Comparison of ENCODE assay signal across 22 cellular contexts in genomic region chr4:126956192-126956897, GRCh38.
"Had no signal": no experiment of that assay in that cellular context is flagged by ENCODE, and none has a peak within 500 bp of the region (broad histone marks: within the 10 kb centered on the region; RNA-seq: fewer than 3 reads in every experiment).

No MANE protein-coding gene starts in this region.

- H3K9me3 ChIP-seq: ascending aorta, colonic mucosa, tibial artery, uterus had no signal

- DNase-seq: activated CD4-positive, alpha-beta T cell treated with anti-CD3 and anti-CD28 coated beads, Interleukin-2, amount 50 U/mL, for 1 hour; activated CD8-positive, alpha-beta memory T cell treated with anti-CD3 and anti-CD28 coated beads, Interleukin-2, amount 50 U/mL, for 4 hours; activated naive CD4-positive, alpha-beta T cell treated with anti-CD3 and anti-CD28 coated beads, Interleukin-2, amount 10 ng/mL, durations not matched to agents 7 days and 5 days; activated T-cell treated with anti-CD3 and anti-CD28 coated beads, Interleukin-2, amount 50 U/mL, for 4 hours; colonic mucosa; endodermal cell; foreskin fibroblast; nucleus accumbens; stimulated activated CD4-positive, alpha-beta T cell treated with anti-CD3 and anti-CD28 coated beads, Interleukin-2, amount 100 ng/mL, for 24 hours; stimulated activated naive CD4-positive, alpha-beta T cell treated with Interleukin-2 at 50 U/mL for 16 hours; T1000; uterus had no signal

- H3K4me3 Mint-ChIP-seq: activated naive CD4-positive, alpha-beta T cell treated with anti-CD3 and anti-CD28 coated beads, Interleukin-2, amount 10 ng/mL, durations not matched to agents 7 days and 5 days; activated T-cell treated with anti-CD3 and anti-CD28 coated beads, Interleukin-2, amount 50 U/mL, for 4 hours; central memory CD8-positive, alpha-beta T cell; endodermal cell; mesothelial cell of epicardium; natural killer cell treated with Interleukin-12 subunit alpha and Interleukin-12 subunit beta and Interleukin-15 and Interleukin-18, amount 100 ng/mL, for 72 hours had no signal

- H3K36me3 ChIP-seq: ascending aorta, colonic mucosa, tibial artery, uterus had no signal

- H3K27me3 Mint-ChIP-seq: activated naive CD4-positive, alpha-beta T cell treated with anti-CD3 and anti-CD28 coated beads, Interleukin-2, amount 10 ng/mL, durations not matched to agents 7 days and 5 days; central memory CD8-positive, alpha-beta T cell; natural killer cell treated with Interleukin-12 subunit alpha and Interleukin-12 subunit beta and Interleukin-15 and Interleukin-18, amount 100 ng/mL, for 72 hours had no signal

- H3K36me3 Mint-ChIP-seq: activated naive CD4-positive, alpha-beta T cell treated with anti-CD3 and anti-CD28 coated beads, Interleukin-2, amount 10 ng/mL, durations not matched to agents 7 days and 5 days; mesothelial cell of epicardium; natural killer cell treated with Interleukin-12 subunit alpha and Interleukin-12 subunit beta and Interleukin-15 and Interleukin-18, amount 100 ng/mL, for 72 hours had no signal

- H3K4me1 ChIP-seq: ascending aorta, colonic mucosa, tibial artery, uterus had no signal

- H3K27ac ChIP-seq: ascending aorta, colonic mucosa, epithelial cell of prostate, hepatocyte, tibial artery, uterus had no signal

- ATAC-seq: activated CD4-positive, CD25-positive, alpha-beta regulatory T cell treated with anti-CD3 and anti-CD28 coated beads, Interleukin-2, amount 50 U/mL, for 24 hours; activated T-cell treated with anti-CD3 and anti-CD28 coated beads, Interleukin-2, amount 50 U/mL, for 4 hours; left colon had no signal

- H3K27ac Mint-ChIP-seq: activated naive CD4-positive, alpha-beta T cell treated with anti-CD3 and anti-CD28 coated beads, Interleukin-2, amount 10 ng/mL, durations not matched to agents 7 days and 5 days; endodermal cell; mesothelial cell of epicardium; natural killer cell treated with Interleukin-12 subunit alpha and Interleukin-12 subunit beta and Interleukin-15 and Interleukin-18, amount 100 ng/mL, for 72 hours had no signal

- H3K4me1 Mint-ChIP-seq: activated naive CD4-positive, alpha-beta T cell treated with anti-CD3 and anti-CD28 coated beads, Interleukin-2, amount 10 ng/mL, durations not matched to agents 7 days and 5 days; central memory CD8-positive, alpha-beta T cell had no signal

- H3K9me3 Mint-ChIP-seq: endodermal cell, mesothelial cell of epicardium had no signal

- H3K4me3 ChIP-seq: ascending aorta, colonic mucosa, hepatocyte, lung, tibial artery, uterus had no signal

- H3K27me3 ChIP-seq: ascending aorta, colonic mucosa, hepatocyte, tibial artery, uterus had no signal
